Comparison of ENCODE assay signal across 1 cellular context in genomic region chr7:151327659-151328058, GRCh38.
TF ChIP-seq lines count a peak whose summit lies in the region.

No MANE protein-coding gene starts in this region.

TF ChIP-seq in HepG2, 621 proteins besides CTCF, POLR2A, EP300 and RAD21:
- no peak for TF ChIP-seq NFYB (CRISPR knock-in tag; IDR thresholded peaks at IDR 0.05)
- no peak for TF ChIP-seq KDM6A (CRISPR knock-in tag; IDR thresholded peaks at IDR 0.05; ENCODE audit: low read depth)
- 0 out of 2 replicates have a peak, but pooled peaks have one; percentile 36 for TF ChIP-seq SRF (IDR thresholded peaks at IDR 0.05; ENCODE audit: low read depth, low read length)
